1 cellular context compared by ENCODE assay signal in genomic region chr2:186068154-186068826, GRCh38.
TF ChIP-seq lines count a peak whose summit lies in the region.

No MANE protein-coding gene starts in this region.

TF ChIP-seq in IMR-90, 13 proteins besides CTCF, POLR2A, EP300 and RAD21 (continued from another document):
- TF ChIP-seq, protein P1, sequence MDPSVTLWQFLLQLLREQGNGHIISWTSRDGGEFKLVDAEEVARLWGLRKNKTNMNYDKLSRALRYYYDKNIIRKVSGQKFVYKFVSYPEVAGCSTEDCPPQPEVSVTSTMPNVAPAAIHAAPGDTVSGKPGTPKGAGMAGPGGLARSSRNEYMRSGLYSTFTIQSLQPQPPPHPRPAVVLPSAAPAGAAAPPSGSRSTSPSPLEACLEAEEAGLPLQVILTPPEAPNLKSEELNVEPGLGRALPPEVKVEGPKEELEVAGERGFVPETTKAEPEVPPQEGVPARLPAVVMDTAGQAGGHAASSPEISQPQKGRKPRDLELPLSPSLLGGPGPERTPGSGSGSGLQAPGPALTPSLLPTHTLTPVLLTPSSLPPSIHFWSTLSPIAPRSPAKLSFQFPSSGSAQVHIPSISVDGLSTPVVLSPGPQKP (IDR thresholded peaks at IDR 0.05; ENCODE audit: borderline replicate concordance, low read depth, low read length), result no peak
- TF ChIP-seq CEBPB (IDR thresholded peaks at IDR 0.05; ENCODE audit: low read depth, low read length) (no peak), BHLHE40 (IDR thresholded peaks at IDR 0.05; ENCODE audit: low read depth, low read length) (no peak), RFX5 (IDR thresholded peaks at IDR 0.05; ENCODE audit: low read depth, low read length) (no peak)
